ENCODE assay signal across 8 cellular contexts in genomic region chrX:134460005-134460860, GRCh38. TPM values are rescaled to one million over a fixed set of nuclear protein-coding genes. Genes with fewer than 3 reads are reported as not detected.
A peak's percentile ranks its signal among the peaks of the same experiment; 100 is the strongest.
DNase-seq lines count a peak whose midpoint lies in the region; TF ChIP-seq lines count a peak whose summit lies in the region.

TSS of gene HPRT1 (plus strand) at chrX:134460165. CDS start at chrX:134460312, 147 bp downstream.

- 0% methylated on average over 15 to 33 of the region's 85 CpGs for WGBS in GM23248 (ENCODE audit: low coverage in 1 of 2, low lambda C conversion rate in 2 of 2, missing lambda C conversion rate in 2 of 2), 2 experiments

- H3K36me3 Mint-ChIP-seq in activated naive CD4-positive, alpha-beta T cell treated with anti-CD3 and anti-CD28 coated beads for 36 hours (ENCODE audit: low read depth), result no peaks in the 10 kb centered on the region

- 0 out of 2 replicates have a peak, but pooled peaks cover 2% of the 10 kb centered on the region for H3K4me1 ChIP-seq in GM23248 (ENCODE audit: insufficient read depth)

- H3K79me2 ChIP-seq in GM23248 (ENCODE audit: insufficient read depth), result peaks cover 49% of the 10 kb centered on the region

- peak within 1 kb of the TSS; percentile 97 for H2AFZ ChIP-seq in GM23248

- no peaks in the 10 kb centered on the region for H3K9me2 ChIP-seq in GM23248 (ENCODE audit: insufficient read depth)

- intact Hi-C loops in activated naive CD4-positive, alpha-beta T cell treated with anti-CD3 and anti-CD28 coated beads for 36 hours (cut with micrococcal nuclease), result loop anchor here (5.0 kb wide), 1 partner anchor 1062 kb away; the partner anchor contains the start of gene INTS6L

- DNase-seq in Daoy (ENCODE audit: low read depth) (peak; percentile 81), GM23248 (peak; percentile 87), LNCaP clone FGC (ENCODE audit: low read depth) (peak; percentile 26), SK-N-MC (ENCODE audit: low read depth, low spot score) (no peak), globus pallidus (ENCODE audit: low spot score) (peak; percentile 77), occipital lobe (lab: John Stamatoyannopoulos, UW) (peak; percentile 71), substantia nigra (lab: John Stamatoyannopoulos, UW) (peak in 48 of 49 donors; percentile 17 to 84 (median 60))
- peak; percentile 80 for DNase-seq in activated naive CD4-positive, alpha-beta T cell treated with anti-CD3 and anti-CD28 coated beads for 36 hours

- CTCF ChIA-PET in activated naive CD4-positive, alpha-beta T cell treated with anti-CD3 and anti-CD28 coated beads for 36 hours (lab: Charles Lee), result interaction anchor here (0.5 kb wide), 1 partner anchor 452 kb away, joined by 3 read pairs; no protein-coding TSS in a partner anchor

- H3K36me3 ChIP-seq in GM23248 (ENCODE audit: low read depth), result no peaks in the 10 kb centered on the region
- H3K36me3 ChIP-seq in SK-N-MC (ENCODE audit: insufficient read depth, low read length), result no peaks in the 10 kb centered on the region

- no peaks in the 10 kb centered on the region for H3K27me3 Mint-ChIP-seq in activated naive CD4-positive, alpha-beta T cell treated with anti-CD3 and anti-CD28 coated beads for 36 hours (ENCODE audit: low read depth)

- H3K27me3 ChIP-seq in GM23248 (replicated peaks; ENCODE audit: insufficient read depth), result no peaks in the 10 kb centered on the region

- peak within 1 kb of the TSS; percentile 92 for H3K9ac ChIP-seq in GM23248
- H3K9ac ChIP-seq in SK-N-MC (ENCODE audit: insufficient read length), result peak within 1 kb of the TSS; percentile 81

- H3K27ac Mint-ChIP-seq in activated naive CD4-positive, alpha-beta T cell treated with anti-CD3 and anti-CD28 coated beads for 36 hours, result peak within 1 kb of the TSS; percentile 85

- no peaks in the 10 kb centered on the region for H3K9me3 Mint-ChIP-seq in activated naive CD4-positive, alpha-beta T cell treated with anti-CD3 and anti-CD28 coated beads for 36 hours

- no peaks in the 10 kb centered on the region for H3F3A ChIP-seq in GM23248 (ENCODE audit: insufficient read depth)

- H3K4me1 Mint-ChIP-seq in activated naive CD4-positive, alpha-beta T cell treated with anti-CD3 and anti-CD28 coated beads for 36 hours (ENCODE audit: low read depth), result peaks cover 7% of the 10 kb centered on the region

- H3K9me3 ChIP-seq in GM23248 (ENCODE audit: low read depth), result no peaks in the 10 kb centered on the region
- H3K9me3 ChIP-seq in SK-N-MC (ENCODE audit: low read depth, low read length), result no peaks in the 10 kb centered on the region

- in situ Hi-C loops in GM23248 (cut with MboI), result no loop called here

- H4K20me1 ChIP-seq in GM23248 (ENCODE audit: insufficient read depth), result no peaks in the 10 kb centered on the region

- H3K4me3 ChIP-seq in GM23248 (peak within 1 kb of the TSS; percentile 87), LNCaP clone FGC (ENCODE audit: low read depth, low read length) (peak within 1 kb of the TSS; percentile 59), SK-N-MC (peak within 1 kb of the TSS; percentile 84)

- H3K4me3 Mint-ChIP-seq in activated naive CD4-positive, alpha-beta T cell treated with anti-CD3 and anti-CD28 coated beads for 36 hours, result peak within 1 kb of the TSS; percentile 85

- TF ChIP-seq CTCF in LNCaP clone FGC (IDR thresholded peaks at IDR 0.05; ENCODE audit: control insufficient read depth, extremely low read depth, insufficient read depth), result no peak

- peak within 1 kb of the TSS; percentile 78 for H3K4me2 ChIP-seq in GM23248 (ENCODE audit: unreplicated experiment)

- H3K27ac ChIP-seq in GM23248, result peak within 1 kb of the TSS; percentile 64
- no peak within 1 kb of the TSS for H3K27ac ChIP-seq in SK-N-MC
- H3K27ac ChIP-seq in substantia nigra (ENCODE audit: low read depth, low read length, poor library complexity, severe bottlenecking), result peak within 1 kb of the TSS; percentile 63

RNA-seq across cellular contexts. Expression of gene HPRT1, which starts in this region (rescaled TPM):
- total RNA-seq in Daoy (2014; rRNA removed; shearing (Covaris generic)), result 13.9 and 21.7 TPM in 2 replicates
- 11.8 and 12.0 TPM in 2 replicates for total RNA-seq in GM23248 (2014; rRNA removed; shearing (Covaris generic))
- 63.2 and 65.7 TPM in 2 replicates for polyA plus RNA-seq in GM23248 (2016; fragmentation: Nextera tagmentation; extraction: Ambion mirVana)
- 100 to 1,000 TPM; 111 TPM for total RNA-seq in activated naive CD4-positive, alpha-beta T cell treated with anti-CD3 and anti-CD28 coated beads for 36 hours
- total RNA-seq in occipital lobe, result 30.7 TPM
